20 cellular contexts compared by ENCODE assay signal in genomic region chr13:38951525-38952313, GRCh38. TPM values are rescaled to one million over a fixed set of nuclear protein-coding genes. Genes with fewer than 3 reads are reported as not detected.
DNase-seq lines count a peak whose midpoint lies in the region; ATAC-seq and TF ChIP-seq lines count a peak whose summit lies in the region.
"Had no signal": no experiment of that assay in that cellular context is flagged by ENCODE, and none has a peak within 500 bp of the region (broad histone marks: within the 10 kb centered on the region; RNA-seq: fewer than 3 reads in every experiment).

No MANE protein-coding gene starts in this region.

- H3K4me1 ChIP-seq in colonic mucosa (no peaks in the 10 kb centered on the region), neuronal stem cell (ENCODE audit: control insufficient read depth in 2 of 2, insufficient read depth in 1 of 2, low read depth in 1 of 2, low read length in 2 of 2) (peaks cover 0 to 4% of the 10 kb centered on the region in 2 donors)
- H3K4me1 ChIP-seq: breast epithelium, SJCRH30 had no signal

- WGBS in neuronal stem cell (ENCODE audit: extremely low coverage in 2 of 2, insufficient read length in 2 of 2, insufficient replicate concordance in 1 of 2), 2 donors = no CpG with 5 or more reads among the region's 9 CpGs

- no peak overlapping the region for H2BK12ac ChIP-seq in neuronal stem cell (ENCODE audit: low read length)

- H3K4me3 ChIP-seq in colonic mucosa = no peak overlapping the region
- no peak overlapping the region for H3K4me3 ChIP-seq in neuronal stem cell (ENCODE audit: low read length in 2 of 2)
- H3K4me3 ChIP-seq: breast epithelium, SJCRH30 had no signal

- H3K27ac ChIP-seq in colonic mucosa (peak overlapping the region; percentile 38), neuronal stem cell (replicated peaks; ENCODE audit: low read length) (no peak overlapping the region)
- H3K27ac ChIP-seq: breast epithelium, SJCRH30 had no signal

- no peaks in the 10 kb centered on the region for H3K36me3 ChIP-seq in colonic mucosa
- H3K36me3 ChIP-seq in neuronal stem cell (replicated peaks in 1 of 2; ENCODE audit: control insufficient read depth in 2 of 2, insufficient read depth in 2 of 2, low read length in 2 of 2) = no peaks in the 10 kb centered on the region
- H3K36me3 ChIP-seq: breast epithelium, SJCRH30 had no signal

- no peak overlapping the region for H2BK120ac ChIP-seq in neuronal stem cell (ENCODE audit: low read depth, low read length)

- no peaks in the 10 kb centered on the region for H3K79me1 ChIP-seq in neuronal stem cell (ENCODE audit: low read depth, low read length)

- no peaks in the 10 kb centered on the region for H3K36me3 Mint-ChIP-seq in activated naive CD4-positive, alpha-beta T cell treated with anti-CD3 and anti-CD28 coated beads for 36 hours (ENCODE audit: low read depth)
- no peaks in the 10 kb centered on the region for H3K36me3 Mint-ChIP-seq in stimulated activated naive B cell treated with anti-CD40 and anti-IgM and Interleukin-4, amounts not matched to agents 10 μg/mL and 1 μg/mL and 100 μg/mL, for 72 hours
- H3K36me3 Mint-ChIP-seq: CD8-positive, alpha-beta T cell had no signal

- H3K9me3 Mint-ChIP-seq in activated naive CD4-positive, alpha-beta T cell treated with anti-CD3 and anti-CD28 coated beads for 36 hours = no peaks in the 10 kb centered on the region
- H3K9me3 Mint-ChIP-seq in stimulated activated naive B cell treated with anti-CD40 and anti-IgM and Interleukin-4, amounts not matched to agents 10 μg/mL and 1 μg/mL and 100 μg/mL, for 72 hours = no peaks in the 10 kb centered on the region
- H3K9me3 Mint-ChIP-seq: CD8-positive, alpha-beta T cell had no signal

- no peak overlapping the region for H2AK5ac ChIP-seq in neuronal stem cell (ENCODE audit: low read depth, low read length)

- H3K18ac ChIP-seq in neuronal stem cell (ENCODE audit: low read length) = no peak overlapping the region

- no peak overlapping the region for H4K91ac ChIP-seq in neuronal stem cell (ENCODE audit: low read depth, low read length, poor library complexity)

- no peak overlapping the region for H3K14ac ChIP-seq in neuronal stem cell (ENCODE audit: low read length)

- peaks cover 2% of the 10 kb centered on the region for H3K4me1 Mint-ChIP-seq in activated naive CD4-positive, alpha-beta T cell treated with anti-CD3 and anti-CD28 coated beads for 36 hours (ENCODE audit: low read depth)
- H3K4me1 Mint-ChIP-seq in stimulated activated naive B cell treated with anti-CD40 and anti-IgM and Interleukin-4, amounts not matched to agents 10 μg/mL and 1 μg/mL and 100 μg/mL, for 72 hours = peaks cover 0 to 2% of the 10 kb centered on the region in 2 donors

- CTCF ChIA-PET in activated naive CD4-positive, alpha-beta T cell treated with anti-CD3 and anti-CD28 coated beads for 36 hours (lab: Charles Lee) = no interaction called here

- no peak overlapping the region for H3K27ac Mint-ChIP-seq in activated naive CD4-positive, alpha-beta T cell treated with anti-CD3 and anti-CD28 coated beads for 36 hours
- H3K27ac Mint-ChIP-seq in stimulated activated naive B cell treated with anti-CD40 and anti-IgM and Interleukin-4, amounts not matched to agents 10 μg/mL and 1 μg/mL and 100 μg/mL, for 72 hours = no peak overlapping the region
- H3K27ac Mint-ChIP-seq: CD8-positive, alpha-beta T cell had no signal

- H3K27me3 Mint-ChIP-seq in activated naive CD4-positive, alpha-beta T cell treated with anti-CD3 and anti-CD28 coated beads for 36 hours (ENCODE audit: low read depth) = peaks cover 9% of the 10 kb centered on the region
- peaks cover 11 to 12% of the 10 kb centered on the region in 2 donors for H3K27me3 Mint-ChIP-seq in stimulated activated naive B cell treated with anti-CD40 and anti-IgM and Interleukin-4, amounts not matched to agents 10 μg/mL and 1 μg/mL and 100 μg/mL, for 72 hours

- no peak overlapping the region for H3K23ac ChIP-seq in neuronal stem cell (ENCODE audit: low read depth, low read length, poor library complexity)

- no peak overlapping the region for H3K4me2 ChIP-seq in neuronal stem cell (ENCODE audit: insufficient read depth, low read length, poor library complexity, severe bottlenecking)

- ATAC-seq in stimulated activated naive B cell treated with anti-CD40 and anti-IgM and Interleukin-4, amounts not matched to agents 10 μg/mL and 1 μg/mL and 100 μg/mL, for 72 hours (replicated peaks) = no peak
- no peak for ATAC-seq in GM21360 (IDR thresholded peaks at IDR 0.05; ENCODE audit: unreplicated experiment)
- ATAC-seq: CD8-positive, alpha-beta T cell; HCT116 had no signal

- H2BK5ac ChIP-seq in neuronal stem cell (ENCODE audit: low read length) = no peak overlapping the region

- no peak overlapping the region for H2BK15ac ChIP-seq in neuronal stem cell (ENCODE audit: low read length)

- DNase-seq in activated naive CD4-positive, alpha-beta T cell treated with anti-CD3 and anti-CD28 coated beads for 36 hours = peak; percentile 21
- DNase-seq in activated naive CD4-positive, alpha-beta T cell (lab: John Stamatoyannopoulos, UW) = no peak
- DNase-seq in OCI-M1 (lab: John Stamatoyannopoulos, UW) (peak; percentile 89), colonic mucosa (peak; percentile 73), neuronal stem cell (ENCODE audit: low spot score) (no peak), GOT3 (lab: John Stamatoyannopoulos, UW) (no peak)
- DNase-seq in stimulated activated naive B cell treated with anti-CD40 and anti-IgM and Interleukin-4, amounts not matched to agents 10 μg/mL and 1 μg/mL and 100 μg/mL, for 72 hours = no peak
- DNase-seq: activated CD4-positive, CD25-positive, alpha-beta regulatory T cell treated with anti-CD3 and anti-CD28 coated beads, Interleukin-2, amount 50 U/mL, for 72 hours; CD8-positive, alpha-beta T cell; DND-41; islet precursor cell; NCI-H1694 treated with DMSO at 0.1 percent for 48 hours; NCI-H510A; SJCRH30 had no signal

- no peaks in the 10 kb centered on the region for H3K9me3 ChIP-seq in colonic mucosa
- H3K9me3 ChIP-seq in neuronal stem cell (replicated peaks in 1 of 2; ENCODE audit: control insufficient read depth in 2 of 2, insufficient read depth in 1 of 2, low read depth in 1 of 2, low read length in 2 of 2) = no peaks in the 10 kb centered on the region
- H3K9me3 ChIP-seq: breast epithelium, SJCRH30 had no signal

- H3K9ac ChIP-seq in colonic mucosa (ENCODE audit: low read depth in 2 of 2, low read length in 2 of 2) (peak overlapping the region in 1 of 2 donors; percentile 9), neuronal stem cell (ENCODE audit: low read depth, low read length, poor library complexity) (no peak overlapping the region)

- H3K4me3 Mint-ChIP-seq in activated naive CD4-positive, alpha-beta T cell treated with anti-CD3 and anti-CD28 coated beads for 36 hours = no peak overlapping the region
- H3K4me3 Mint-ChIP-seq in stimulated activated naive B cell treated with anti-CD40 and anti-IgM and Interleukin-4, amounts not matched to agents 10 μg/mL and 1 μg/mL and 100 μg/mL, for 72 hours = no peak overlapping the region
- H3K4me3 Mint-ChIP-seq: CD8-positive, alpha-beta T cell had no signal

- peak overlapping the region; percentile 21 for H2AFZ ChIP-seq in neuronal stem cell (ENCODE audit: low read length)

- intact Hi-C loops in activated naive CD4-positive, alpha-beta T cell treated with anti-CD3 and anti-CD28 coated beads for 36 hours (cut with micrococcal nuclease) = no loop called here
- intact Hi-C loops in colonic mucosa (cut with DNase I) = no loop called here

- no peak overlapping the region for H4K8ac ChIP-seq in neuronal stem cell (ENCODE audit: low read depth, low read length)

- no peak for TF ChIP-seq CTCF in colonic mucosa (IDR thresholded peaks at IDR 0.05)

- no peaks in the 10 kb centered on the region for H3K27me3 ChIP-seq in colonic mucosa
- H3K27me3 ChIP-seq in neuronal stem cell (ENCODE audit: control insufficient read depth in 3 of 3, insufficient read depth in 3 of 3, low read depth in 1 of 3, low read length in 3 of 3) = no peaks in the 10 kb centered on the region
- H3K27me3 ChIP-seq: breast epithelium, SJCRH30 had no signal

- H3K4ac ChIP-seq in neuronal stem cell (ENCODE audit: low read length) = no peak overlapping the region

RNA-seq across cellular contexts. Expression of gene STOML3, which starts 38.9 kb away (rescaled TPM):
- total RNA-seq in activated naive CD4-positive, alpha-beta T cell treated with anti-CD3 and anti-CD28 coated beads for 36 hours = not detected
- total RNA-seq in colonic mucosa = not detected
- 1.4 TPM for polyA plus RNA-seq in neuronal stem cell (2013, experiment 1 of 2)
- polyA plus RNA-seq in neuronal stem cell (2013, experiment 2 of 2) = 1.5 TPM
- total RNA-seq: breast epithelium; CD8-positive, alpha-beta T cell; HT1080; SJCRH30; T-helper 2 cell treated with Interferon-gamma antibody and Interleukin-4, amounts not matched to agents 100 ng/mL and 5 ng/mL, for 36 hours had no signal
- polyA plus RNA-seq: neural cell had no signal

Comparison
In these comparisons a context has a peak if more than half of its experiments do, and no peak if none do; other contexts are left out.
1. DNase-seq: peak in activated naive CD4-positive, alpha-beta T cell treated with anti-CD3 and anti-CD28 coated beads for 36 hours (single experiment), OCI-M1 (single experiment) and colonic mucosa (single experiment); none in activated naive CD4-positive, alpha-beta T cell (0 of 4), neuronal stem cell (single experiment), GOT3 (single experiment) and stimulated activated naive B cell treated with anti-CD40 and anti-IgM and Interleukin-4, amounts not matched to agents 10 μg/mL and 1 μg/mL and 100 μg/mL, for 72 hours (single experiment).